Comparison of ENCODE assay signal across 8 cellular contexts in the genomic region with DNA sequence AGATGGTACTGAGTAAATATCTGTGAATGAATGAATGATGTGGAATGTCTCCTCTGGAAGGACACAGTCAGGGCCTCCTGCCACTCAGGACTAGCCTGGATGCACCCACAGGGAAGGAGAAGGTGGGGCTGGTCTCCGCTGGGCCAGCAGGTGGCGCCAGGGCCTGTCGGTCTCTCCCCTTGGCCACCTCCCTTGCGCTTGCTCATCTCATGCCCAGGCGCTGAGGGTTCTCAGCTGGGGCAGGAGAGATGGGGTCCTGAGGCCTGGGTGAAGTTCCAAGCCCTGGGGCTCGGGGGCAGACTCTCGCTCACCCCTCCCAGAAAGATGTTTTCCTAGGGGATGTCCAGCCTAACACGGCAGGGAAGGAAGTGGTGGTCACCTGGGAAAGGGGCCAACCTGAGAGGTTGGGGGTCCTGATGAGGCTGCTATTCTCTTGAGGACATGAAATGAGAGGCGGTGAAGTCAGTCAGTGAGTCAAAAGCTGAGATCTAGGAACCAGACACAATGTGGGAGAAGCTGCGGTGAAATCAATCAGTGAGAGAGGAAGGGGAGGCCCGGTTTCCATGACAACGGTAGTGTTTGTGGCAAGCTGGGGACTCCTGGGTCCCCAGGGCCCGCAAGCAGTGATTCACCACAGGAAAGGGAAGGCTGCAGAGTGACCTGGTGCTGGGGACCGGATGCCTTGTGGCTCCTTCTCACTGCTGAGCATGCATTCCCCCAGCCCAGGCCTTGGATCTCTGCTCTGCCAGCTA. TPM values are rescaled to one million over a fixed set of nuclear protein-coding genes. Genes with fewer than 3 reads are reported as not detected.
DNase-seq lines count a peak whose midpoint lies in the region; ATAC-seq and TF ChIP-seq lines count a peak whose summit lies in the region.

No MANE protein-coding gene starts in this region.

- H3K79me2 ChIP-seq in osteoblast (ENCODE audit: insufficient read depth, low read length): peaks cover 6% of the 10 kb centered on the region

- DNase-seq in EL (peak; percentile 86), H4 (ENCODE audit: low spot score) (peak; percentile 80), LNCaP clone FGC (ENCODE audit: low read depth) (no peak), SJSA1 (ENCODE audit: low read depth in 1 of 2, low spot score in 2 of 2) (peak; percentile 89 to 93), foreskin keratinocyte (peak in 1 of 2 donors; percentile 71), osteoblast (ENCODE audit: insufficient read length, low spot score, missing footprints) (peak; percentile 97), testis (peak; percentile 93)
- peak; percentile 47 to 70 (median 58) for DNase-seq in activated naive CD4-positive, alpha-beta T cell (lab: John Stamatoyannopoulos, UW)

- H3K36me3 ChIP-seq in SJSA1 (0 out of 2 replicates have a peak, but pooled peaks cover 3% of the 10 kb centered on the region), osteoblast (ENCODE audit: insufficient read depth, low read length) (no peaks in the 10 kb centered on the region), testis (ENCODE audit: low read depth, missing control alignments) (no peaks in the 10 kb centered on the region)

- TF ChIP-seq CTCF in LNCaP clone FGC (IDR thresholded peaks at IDR 0.05; ENCODE audit: control insufficient read depth, extremely low read depth, insufficient read depth) (peak; percentile 94), foreskin keratinocyte (conservative IDR thresholded peaks at IDR 0.05) (peak; percentile 98), osteoblast (IDR thresholded peaks at IDR 0.05; ENCODE audit: extremely low read depth, low read depth, low read length) (peak; percentile 97), testis (IDR thresholded peaks at IDR 0.05) (peak; percentile 92 to 95 (median 93))

- H3K4me3 ChIP-seq in LNCaP clone FGC (ENCODE audit: low read depth, low read length): no peak overlapping the region
- H3K4me3 ChIP-seq in SJSA1: no peak overlapping the region
- H3K4me3 ChIP-seq in osteoblast (ENCODE audit: insufficient read depth, low read length): no peak overlapping the region
- H3K4me3 ChIP-seq in testis: no peak overlapping the region

- no peaks in the 10 kb centered on the region for H3K9me3 ChIP-seq in SJSA1 (replicated peaks)
- no peaks in the 10 kb centered on the region for H3K9me3 ChIP-seq in osteoblast (ENCODE audit: low read depth, low read length)
- no peaks in the 10 kb centered on the region for H3K9me3 ChIP-seq in testis

- H4K20me1 ChIP-seq in osteoblast (ENCODE audit: insufficient read depth, low read length): no peaks in the 10 kb centered on the region

- peaks cover 32% of the 10 kb centered on the region for H3K4me1 ChIP-seq in SJSA1 (replicated peaks)
- peaks cover 25% of the 10 kb centered on the region for H3K4me1 ChIP-seq in foreskin keratinocyte
- peaks cover 29% of the 10 kb centered on the region for H3K4me1 ChIP-seq in osteoblast (ENCODE audit: insufficient read depth, low read length)
- H3K4me1 ChIP-seq in testis: peaks cover 15% of the 10 kb centered on the region

- 45 to 55% methylated on average over 9 to 14 of the region's 14 CpGs for WGBS in testis, 2 donors

- TF ChIP-seq POLR2A in testis (IDR thresholded peaks at IDR 0.05): no peak

- intact Hi-C loops in testis (cut with DNase I; ENCODE audit: low total_unique reads): loop anchor here (5.0 kb wide), 1 partner anchor 40 kb away; no protein-coding TSS in a partner anchor

- H3K4me2 ChIP-seq in osteoblast (ENCODE audit: insufficient read depth, low read length): peak overlapping the region; percentile 32

- no peaks in the 10 kb centered on the region for H3K27me3 ChIP-seq in SJSA1 (replicated peaks)
- H3K27me3 ChIP-seq in foreskin keratinocyte: no peaks in the 10 kb centered on the region
- no peaks in the 10 kb centered on the region for H3K27me3 ChIP-seq in osteoblast (ENCODE audit: insufficient read depth, low read length)
- no peaks in the 10 kb centered on the region for H3K27me3 ChIP-seq in testis

- H3K27ac ChIP-seq in SJSA1: peak overlapping the region; percentile 78
- peak overlapping the region; percentile 53 for H3K27ac ChIP-seq in foreskin keratinocyte
- H3K27ac ChIP-seq in osteoblast (ENCODE audit: low read depth, low read length): peak overlapping the region; percentile 86
- H3K27ac ChIP-seq in testis: peak overlapping the region in 1 of 2 donors; percentile 82

- peak; percentile 87 for ATAC-seq in foreskin keratinocyte

- no peak overlapping the region for H2AFZ ChIP-seq in osteoblast (ENCODE audit: low read length)

RNA-seq across cellular contexts. Expression of a gene that starts 14.6 kb away (rescaled TPM):
- 2.8 and 4.5 TPM in 2 replicates for total RNA-seq in H4 (2014; rRNA removed; shearing (Covaris generic))
- total RNA-seq in SJSA1 (2014; rRNA removed; shearing (Covaris generic)): 0.13 and 1.1 TPM in 2 replicates
- total RNA-seq in foreskin keratinocyte (3.5 and 4.1 TPM in 2 replicates), osteoblast (0.88 and 1.1 TPM in 2 replicates), testis (1 to 10 TPM; 2.4 to 3.0 TPM)
- polyA plus RNA-seq in foreskin keratinocyte (3.4 TPM in 2 replicates), testis (ENCODE audit: insufficient read depth, low read depth, low replicate concordance) (0.87 TPM)

RNA-seq across cellular contexts. Expression of a gene that starts 17.7 kb away (rescaled TPM):
- total RNA-seq in H4 (2014; rRNA removed; shearing (Covaris generic)): 257 and 363 TPM in 2 replicates
- total RNA-seq in SJSA1 (2014; rRNA removed; shearing (Covaris generic)): 944 and 992 TPM in 2 replicates
- total RNA-seq in foreskin keratinocyte: 816 and 822 TPM in 2 replicates
- polyA plus RNA-seq in foreskin keratinocyte: 810 and 877 TPM in 2 replicates
- 774 and 854 TPM in 2 replicates for total RNA-seq in osteoblast
- total RNA-seq in testis: 100 to 1,000 TPM; 162 to 219 TPM
- 189 TPM for polyA plus RNA-seq in testis (ENCODE audit: insufficient read depth, low read depth, low replicate concordance)

RNA-seq across cellular contexts. Expression of a gene that starts 35.9 kb away (rescaled TPM):
- total RNA-seq in H4 (2014; rRNA removed; shearing (Covaris generic)): 0.19 TPM in 1 of 2 replicates, not detected in the other
- total RNA-seq in SJSA1 (2014; rRNA removed; shearing (Covaris generic)): not detected in 2 replicates
- total RNA-seq in foreskin keratinocyte: 44.3 and 53.1 TPM in 2 replicates
- 82.6 and 82.8 TPM in 2 replicates for polyA plus RNA-seq in foreskin keratinocyte
- total RNA-seq in osteoblast: not detected in 2 replicates
- total RNA-seq in testis: 1 to 10 TPM; 1.2 to 2.0 TPM
- 2.1 TPM for polyA plus RNA-seq in testis (ENCODE audit: insufficient read depth, low read depth, low replicate concordance)

RNA-seq across cellular contexts. Expression of a gene that starts 42.2 kb away (rescaled TPM):
- 66.7 and 84.8 TPM in 2 replicates for total RNA-seq in H4 (2014; rRNA removed; shearing (Covaris generic))
- 49.0 and 55.8 TPM in 2 replicates for total RNA-seq in SJSA1 (2014; rRNA removed; shearing (Covaris generic))
- total RNA-seq in foreskin keratinocyte (87.0 and 95.0 TPM in 2 replicates), osteoblast (36.6 and 40.1 TPM in 2 replicates), testis (10 to 100 TPM; 47.6 to 50.4 TPM)
- polyA plus RNA-seq in foreskin keratinocyte (164 and 173 TPM in 2 replicates), testis (ENCODE audit: insufficient read depth, low read depth, low replicate concordance) (55.5 TPM)

RNA-seq across cellular contexts. Expression of a gene that starts 43.2 kb away (rescaled TPM):
- total RNA-seq in H4 (2014; rRNA removed; shearing (Covaris generic)): 23.0 and 24.4 TPM in 2 replicates
- 11.4 and 18.2 TPM in 2 replicates for total RNA-seq in SJSA1 (2014; rRNA removed; shearing (Covaris generic))
- 32.0 and 33.0 TPM in 2 replicates for total RNA-seq in foreskin keratinocyte
- polyA plus RNA-seq in foreskin keratinocyte: 23.5 and 25.7 TPM in 2 replicates
- total RNA-seq in osteoblast: 10.6 and 13.0 TPM in 2 replicates
- total RNA-seq in testis: 10 to 100 TPM; 41.0 to 42.7 TPM
- polyA plus RNA-seq in testis (ENCODE audit: insufficient read depth, low read depth, low replicate concordance): 34.4 TPM

Comparison
In these comparisons a context has a peak if more than half of its experiments do, and no peak if none do; other contexts are left out.
1. RNA of a gene that starts 35.9 kb away (total RNA-seq): 44.3 to 53.1 TPM in foreskin keratinocyte; 1.2 to 2.0 TPM in testis, 0.19 TPM in H4, not detected in SJSA1 and not detected in osteoblast; every median in the first group is over 10 times any median in the second.
2. Peak in every context shown above with its lines, with median percentiles within 50 percentile points of each other: CTCF ChIP-seq.